ENCODE assay signal across 30 cellular contexts in the genomic region with DNA sequence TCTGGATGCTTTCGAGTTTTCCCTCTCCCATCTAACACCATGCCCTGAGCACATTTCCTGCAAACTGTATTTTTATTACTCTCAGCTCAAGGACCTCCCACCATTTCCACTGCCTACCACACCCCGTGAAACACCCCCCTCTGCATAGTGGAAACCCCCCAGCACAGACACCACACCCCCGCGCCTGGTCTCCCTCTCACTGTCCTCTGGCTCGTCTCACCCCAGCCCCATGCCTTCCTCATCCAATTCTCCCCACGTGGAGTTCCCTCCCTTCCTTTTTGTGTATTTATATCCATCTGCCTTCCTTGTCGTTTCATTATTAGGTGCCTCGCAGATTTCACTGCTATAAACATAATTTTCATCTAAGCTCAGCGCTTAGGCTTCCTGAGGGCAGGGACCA.
"Had no signal": no experiment of that assay in that cellular context is flagged by ENCODE, and none has a peak within 500 bp of the region (broad histone marks: within the 10 kb centered on the region; RNA-seq: fewer than 3 reads in every experiment).

No MANE protein-coding gene starts in this region.

- H3K36me3 ChIP-seq: esophagus squamous epithelium, gastroesophageal sphincter, heart right ventricle, WERI-Rb-1 had no signal

- H3K36me3 Mint-ChIP-seq: activated naive CD8-positive, alpha-beta T cell; T-cell had no signal

- H3K27ac ChIP-seq: body of pancreas, coronary artery, epithelial cell of prostate, esophagus squamous epithelium, gastroesophageal sphincter, heart right ventricle, WERI-Rb-1 had no signal

- H3K27ac Mint-ChIP-seq: activated B cell treated with CpG ODN at 0.5 μM for 24 hours; activated CD8-positive, alpha-beta T cell treated with anti-CD3 and anti-CD28 coated beads for 36 hours; activated naive CD8-positive, alpha-beta T cell; activated T-helper 17 cell treated with anti-CD3 and anti-CD28 coated beads, Interleukin-2, amount 50 U/mL, for 72 hours; dendritic cell treated with granulocyte-macrophage colony-stimulating factor and Interleukin-4, amounts not matched to agents 40 ng/mL and 50 ng/mL, for 4 days; effector memory CD8-positive, alpha-beta T cell; T-cell; T-helper 1 cell treated with Interleukin-12 subunit alpha and Interleukin-12 subunit beta and Interleukin-4 antibody, amounts not matched to agents 30 μg/mL and 1 μg/mL, for 36 hours had no signal

- DNase-seq: activated B cell treated with CpG ODN at 0.5 μM for 24 hours; activated CD4-positive, alpha-beta T cell treated with anti-CD3 and anti-CD28 coated beads for 48 hours; activated CD4-positive, alpha-beta T cell treated with anti-CD3 and anti-CD28 coated beads, Interleukin-2, amount 50 U/mL, for 1 hour; activated CD4-positive, alpha-beta T cell treated with anti-CD3 and anti-CD28 coated beads, Interleukin-2, amount 50 U/mL, for 48 hours; activated CD8-positive, alpha-beta memory T cell treated with anti-CD3 and anti-CD28 coated beads for 24 hours; activated CD8-positive, alpha-beta T cell treated with anti-CD3 and anti-CD28 coated beads for 36 hours; activated effector memory CD4-positive, alpha-beta T cell treated with Interleukin-2 at 50 U/mL for 16 hours; activated gamma-delta T cell treated with Interleukin-2 at 50 U/mL for 16 hours; activated naive CD4-positive, alpha-beta T cell treated with anti-CD3 and anti-CD28 coated beads, Interleukin-2, amount 50 U/mL, for 16 hours; activated naive CD4-positive, alpha-beta T cell treated with Interleukin-2 at 50 U/mL for 16 hours; activated T-cell treated with anti-CD3 and anti-CD28 coated beads, Interleukin-2, amount 50 U/mL, for 4 hours; amniotic stem cell; body of pancreas; central memory CD4-positive, alpha-beta T cell; cerebellar nuclear complex; effector CD4-positive, alpha-beta T cell; effector memory CD8-positive, alpha-beta T cell; esophagus squamous epithelium; foreskin melanocyte; heart right ventricle; T-cell; T1000; WERI-Rb-1 had no signal

- H3K9me3 ChIP-seq: body of pancreas, esophagus squamous epithelium, gastroesophageal sphincter, heart right ventricle had no signal

- H3K9me3 Mint-ChIP-seq: activated B cell treated with CpG ODN at 0.5 μM for 24 hours; activated CD8-positive, alpha-beta T cell treated with anti-CD3 and anti-CD28 coated beads for 36 hours; activated T-cell treated with anti-CD3 and anti-CD28 coated beads, Interleukin-2, amount 50 U/mL, for 4 hours; activated T-helper 17 cell treated with anti-CD3 and anti-CD28 coated beads, Interleukin-2, amount 50 U/mL, for 72 hours; dendritic cell treated with granulocyte-macrophage colony-stimulating factor and Interleukin-4, amounts not matched to agents 40 ng/mL and 50 ng/mL, for 4 days; effector memory CD8-positive, alpha-beta T cell; T-cell; T-helper 1 cell treated with Interleukin-12 subunit alpha and Interleukin-12 subunit beta and Interleukin-4 antibody, amounts not matched to agents 30 μg/mL and 1 μg/mL, for 36 hours had no signal

- H3K4me1 Mint-ChIP-seq: activated T-helper 17 cell treated with anti-CD3 and anti-CD28 coated beads, Interleukin-2, amount 50 U/mL, for 72 hours had no signal

- H3K4me3 ChIP-seq: body of pancreas, coronary artery, esophagus squamous epithelium, gastroesophageal sphincter, heart right ventricle had no signal

- H3K27me3 ChIP-seq: body of pancreas had no signal

- H3K4me3 Mint-ChIP-seq: activated B cell treated with CpG ODN at 0.5 μM for 24 hours; activated CD8-positive, alpha-beta T cell treated with anti-CD3 and anti-CD28 coated beads for 36 hours; activated naive CD8-positive, alpha-beta T cell; activated T-cell treated with anti-CD3 and anti-CD28 coated beads, Interleukin-2, amount 50 U/mL, for 4 hours; activated T-helper 17 cell treated with anti-CD3 and anti-CD28 coated beads, Interleukin-2, amount 50 U/mL, for 72 hours; dendritic cell treated with granulocyte-macrophage colony-stimulating factor and Interleukin-4, amounts not matched to agents 40 ng/mL and 50 ng/mL, for 4 days; effector memory CD8-positive, alpha-beta T cell; T-cell; T-helper 1 cell treated with Interleukin-12 subunit alpha and Interleukin-12 subunit beta and Interleukin-4 antibody, amounts not matched to agents 30 μg/mL and 1 μg/mL, for 36 hours had no signal
